19 cellular contexts compared by ENCODE assay signal in the genomic region with DNA sequence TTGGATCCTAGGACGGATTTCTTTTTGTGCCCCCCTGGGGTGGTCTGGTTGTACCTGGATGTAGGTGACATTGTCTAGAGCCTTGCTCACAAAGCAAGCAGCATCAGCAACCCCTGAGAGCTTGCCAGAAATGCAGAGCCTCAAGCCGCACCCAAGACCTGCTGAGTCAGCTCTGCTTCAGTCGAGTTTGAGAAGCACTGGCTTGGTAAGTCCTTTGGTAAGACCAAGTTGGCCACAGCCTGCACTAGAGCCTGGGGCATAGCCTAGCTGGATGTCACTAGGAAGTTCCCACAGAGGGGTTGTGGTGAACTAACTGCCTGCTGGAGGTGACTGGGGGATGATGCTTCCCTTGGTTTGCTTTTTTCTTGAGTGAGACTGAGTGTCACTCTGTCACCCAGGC. TPM values are rescaled to one million over a fixed set of nuclear protein-coding genes. Genes with fewer than 3 reads are reported as not detected.
A peak's percentile ranks its signal among the peaks of the same experiment; 100 is the strongest.
DNase-seq lines count a peak whose midpoint lies in the region; ATAC-seq and TF ChIP-seq lines count a peak whose summit lies in the region.
"Had no signal": no experiment of that assay in that cellular context is flagged by ENCODE, and none has a peak within 500 bp of the region (broad histone marks: within the 10 kb centered on the region; RNA-seq: fewer than 3 reads in every experiment).

No MANE protein-coding gene starts in this region.

- H3K27me3 ChIP-seq in DND-41 (ENCODE audit: insufficient read depth, low read length, poor library complexity) (peaks cover 4% of the 10 kb centered on the region), dorsolateral prefrontal cortex (peaks cover 0 to 18% (median 0%) of the 10 kb centered on the region in 45 donors)

- no peaks in the 10 kb centered on the region for H3K36me3 Mint-ChIP-seq in activated naive CD8-positive, alpha-beta T cell treated with anti-CD3 and anti-CD28 coated beads, Interleukin-2, amount 50 U/mL, for 24 hours (ENCODE audit: low read depth)

- H3K27ac Mint-ChIP-seq in activated naive CD8-positive, alpha-beta T cell treated with anti-CD3 and anti-CD28 coated beads, Interleukin-2, amount 50 U/mL, for 24 hours: no peak overlapping the region

- H3K9me3 Mint-ChIP-seq in activated naive CD8-positive, alpha-beta T cell treated with anti-CD3 and anti-CD28 coated beads, Interleukin-2, amount 50 U/mL, for 24 hours: no peaks in the 10 kb centered on the region

- no peaks in the 10 kb centered on the region for H4K20me1 ChIP-seq in DND-41 (ENCODE audit: insufficient read depth, low read length)

- H3K36me3 ChIP-seq in DND-41 (ENCODE audit: insufficient read depth, low read length): no peaks in the 10 kb centered on the region

- no peak overlapping the region for H3K4me2 ChIP-seq in DND-41 (ENCODE audit: insufficient read depth, low read length)

- peaks cover 3% of the 10 kb centered on the region for H3K4me1 Mint-ChIP-seq in activated naive CD8-positive, alpha-beta T cell treated with anti-CD3 and anti-CD28 coated beads, Interleukin-2, amount 50 U/mL, for 24 hours

- H3K27me3 Mint-ChIP-seq in activated naive CD8-positive, alpha-beta T cell treated with anti-CD3 and anti-CD28 coated beads, Interleukin-2, amount 50 U/mL, for 24 hours: peaks cover 33% of the 10 kb centered on the region

- intact Hi-C loops in dorsolateral prefrontal cortex (cut with DNase I): no loop called here

- H3K4me1 ChIP-seq in DND-41 (ENCODE audit: insufficient read depth, low read length): no peaks in the 10 kb centered on the region

- no peak for TF ChIP-seq CTCF in DND-41 (IDR thresholded peaks at IDR 0.05; ENCODE audit: borderline replicate concordance, extremely low read depth, low read length, poor library complexity, severe bottlenecking)
- TF ChIP-seq CTCF in dorsolateral prefrontal cortex (IDR thresholded peaks at IDR 0.05 in 54 of 56, conservative IDR thresholded peaks at IDR 0.05 in 2 of 56; ENCODE audit: low read depth in 1 of 56, partially characterized antibody in 56 of 56): no peak

- no peak for DNase-seq in DND-41
- DNase-seq in M059J (ENCODE audit: low read depth): peak; percentile 24
- no peak for DNase-seq in dorsolateral prefrontal cortex
- DNase-seq in iris pigment epithelial cell (ENCODE audit: low read depth): peak; percentile 17
- DNase-seq in activated naive CD8-positive, alpha-beta T cell treated with anti-CD3 and anti-CD28 coated beads, Interleukin-2, amount 50 U/mL, for 24 hours: no peak
- no peak for DNase-seq in activated CD4-positive, alpha-beta T cell treated with anti-CD3 and anti-CD28 coated beads for 48 hours
- no peak for DNase-seq in stimulated activated CD4-positive, alpha-beta T cell treated with anti-CD3 and anti-CD28 coated beads, Interleukin-1b, Interleukin-23, amount 100 ng/mL, for 48 hours
- no peak for DNase-seq in dermis blood vessel endothelial cell
- DNase-seq: activated CD4-positive, alpha-beta T cell treated with anti-CD3 and anti-CD28 coated beads for 1 hour; EL; islet precursor cell; MV-4-11; NCI-H2081; stimulated activated CD4-positive, alpha-beta T cell treated with anti-CD3 and anti-CD28 coated beads, Interleukin-15, amount 100 ng/mL, for 24 hours; stimulated activated naive CD4-positive, alpha-beta T cell treated with Interleukin-2 at 50 U/mL for 16 hours; T-helper 9 cell had no signal

- no peak overlapping the region for H3K9ac ChIP-seq in DND-41 (ENCODE audit: low read depth, low read length)

- no peak overlapping the region for H3K4me3 ChIP-seq in DND-41 (ENCODE audit: low read depth in 1 of 2, low read length in 2 of 2)
- H3K4me3 ChIP-seq in dorsolateral prefrontal cortex: peak overlapping the region in 38 of 59 donors; percentile 19 to 70 (median 58)

- peak; percentile 29; the same call in 2 of the 3 replicates for ATAC-seq in DND-41 (ENCODE audit: insufficient read depth, low read depth)
- no peak for ATAC-seq in activated naive CD8-positive, alpha-beta T cell treated with anti-CD3 and anti-CD28 coated beads, Interleukin-2, amount 50 U/mL, for 24 hours

- H3K27ac ChIP-seq in DND-41 (ENCODE audit: low read length) (no peak overlapping the region), dorsolateral prefrontal cortex (no peak overlapping the region)

- no peaks in the 10 kb centered on the region for H3K79me2 ChIP-seq in DND-41 (ENCODE audit: insufficient read depth, low read length)

- H2AFZ ChIP-seq in DND-41 (ENCODE audit: low read depth, low read length): no peak overlapping the region

- no peaks in the 10 kb centered on the region for H3K9me3 ChIP-seq in DND-41 (ENCODE audit: insufficient read depth, low read length, severe bottlenecking)

- no peak overlapping the region for H3K4me3 Mint-ChIP-seq in activated naive CD8-positive, alpha-beta T cell treated with anti-CD3 and anti-CD28 coated beads, Interleukin-2, amount 50 U/mL, for 24 hours

RNA-seq across cellular contexts. Expression of a gene that starts 6.2 kb away (rescaled TPM):
- not detected in 2 replicates for total RNA-seq in M059J (2014; rRNA removed; shearing (Covaris generic))
- under 1 TPM in 101 of 120 experiments, not detected in 19; 0.14 to 0.94 (median 0.36) TPM for total RNA-seq in dorsolateral prefrontal cortex
- total RNA-seq in dermis blood vessel endothelial cell: not detected in 2 replicates
- total RNA-seq: glomerular endothelial cell, ureter had no signal

RNA-seq across cellular contexts. Expression of a gene that starts 6.3 kb away (rescaled TPM):
- not detected in 2 replicates for total RNA-seq in M059J (2014; rRNA removed; shearing (Covaris generic))
- total RNA-seq in dorsolateral prefrontal cortex: 1 to 10 TPM in 119 of 120 experiments, under 1 TPM in 1; 0.70 to 6.0 (median 3.2) TPM
- total RNA-seq in dermis blood vessel endothelial cell: not detected in 2 replicates
- total RNA-seq: glomerular endothelial cell, SK-MEL-5, ureter had no signal

RNA-seq across cellular contexts. Expression of a gene that starts 58.6 kb away (rescaled TPM):
- total RNA-seq in M059J (2014; rRNA removed; shearing (Covaris generic)): 16.0 and 17.0 TPM in 2 replicates
- total RNA-seq in dorsolateral prefrontal cortex (10 to 100 TPM; 20.6 to 59.5 (median 40.1) TPM), dermis blood vessel endothelial cell (7.0 and 11.2 TPM in 2 replicates)

Comparison
In these comparisons a context has a peak if more than half of its experiments do, and no peak if none do; other contexts are left out.
1. DNase-seq: peak in M059J (single experiment) and iris pigment epithelial cell (single experiment); none in DND-41 (single experiment), dorsolateral prefrontal cortex (0 of 10), activated naive CD8-positive, alpha-beta T cell treated with anti-CD3 and anti-CD28 coated beads, Interleukin-2, amount 50 U/mL, for 24 hours (single experiment), activated CD4-positive, alpha-beta T cell treated with anti-CD3 and anti-CD28 coated beads for 48 hours (single experiment), stimulated activated CD4-positive, alpha-beta T cell treated with anti-CD3 and anti-CD28 coated beads, Interleukin-1b, Interleukin-23, amount 100 ng/mL, for 48 hours (single experiment) and dermis blood vessel endothelial cell (single experiment).
2. H3K4me3 ChIP-seq: peak in dorsolateral prefrontal cortex (38 of 59); none in DND-41 (0 of 2).